ENCODE assay signal across 8 cellular contexts in the genomic region with DNA sequence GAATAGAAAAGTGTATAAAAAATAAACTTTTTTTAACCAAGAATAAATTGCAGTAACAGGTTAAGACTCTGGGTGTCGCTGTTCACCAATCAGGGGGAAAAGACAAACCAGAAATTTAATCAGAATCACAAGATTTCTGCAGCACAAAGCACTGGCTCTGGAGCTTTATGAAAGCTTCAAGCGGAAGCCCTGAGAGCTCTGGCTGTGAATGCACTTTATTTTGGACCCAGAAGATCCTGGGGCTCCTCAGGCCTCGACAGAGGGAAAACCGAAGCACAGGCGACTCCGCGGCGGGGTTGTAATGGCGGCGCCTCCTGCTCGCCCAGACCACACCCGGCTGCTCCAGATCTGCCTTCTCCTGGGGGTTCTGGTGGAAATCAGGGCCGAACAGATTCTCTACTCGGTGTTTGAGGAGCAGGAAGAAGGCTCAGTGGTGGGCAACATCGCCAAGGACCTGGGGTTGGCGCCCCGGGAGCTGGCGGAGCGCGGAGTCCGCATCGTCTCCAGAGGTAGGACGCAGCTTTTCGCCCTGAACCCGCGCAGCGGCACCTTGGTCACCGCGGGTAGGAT. TPM values are rescaled to one million over a fixed set of nuclear protein-coding genes. Genes with fewer than 3 reads are reported as not detected.
A peak's percentile ranks its signal among the peaks of the same experiment; 100 is the strongest.
DNase-seq lines count a peak whose midpoint lies in the region; ATAC-seq and TF ChIP-seq lines count a peak whose summit lies in the region.

PCDHGA4 (plus strand) TSS at position 122 of the 570 bp plus-strand sequence; CDS start at position 209, 87 bp downstream.

- ATAC-seq in naive B cell (ENCODE audit: low read depth in 2 of 2), result no peak

- peaks cover 0 to 6% (median 3%) of the 10 kb centered on the region in 4 donors for H3K4me1 Mint-ChIP-seq in CD4-positive, alpha-beta memory T cell
- peaks cover 0 to 3% (median 3%) of the 10 kb centered on the region in 3 donors for H3K4me1 Mint-ChIP-seq in naive B cell

- no peak for TF ChIP-seq POLR2A in lower leg skin (IDR thresholded peaks at IDR 0.05)

- H3K27me3 Mint-ChIP-seq in CD4-positive, alpha-beta memory T cell, result peaks cover 41 to 44% of the 10 kb centered on the region in 2 donors
- peaks cover 60 to 90% (median 78%) of the 10 kb centered on the region in 3 donors for H3K27me3 Mint-ChIP-seq in naive B cell

- intact Hi-C loops in CD4-positive, alpha-beta memory T cell (cut with micrococcal nuclease), result loop anchor here (10.0 kb wide), 1 partner anchor 200 kb away; no protein-coding TSS in a partner anchor
- intact Hi-C loops in lower leg skin (cut with DNase I; ENCODE audit: low total_unique reads), result no loop called here

- H3K9me3 Mint-ChIP-seq in CD4-positive, alpha-beta memory T cell, result peaks cover 0 to 65% (median 47%) of the 10 kb centered on the region in 8 donors
- H3K9me3 Mint-ChIP-seq in naive B cell, result peaks cover 19 to 70% (median 41%) of the 10 kb centered on the region in 7 donors

- POLR2A ChIA-PET in CD4-positive, alpha-beta memory T cell (lab: Charles Lee; ENCODE audit: partially characterized antibody), result no interaction called here

- peak within 1 kb of the TSS in 7 of 8 donors; percentile 33 to 58 (median 46) for H3K4me3 Mint-ChIP-seq in CD4-positive, alpha-beta memory T cell
- peak within 1 kb of the TSS in 5 of 8 donors; percentile 12 to 81 (median 28) for H3K4me3 Mint-ChIP-seq in naive B cell

- H3K36me3 ChIP-seq in CD4-positive, alpha-beta memory T cell (ENCODE audit: insufficient read depth, low read length), result no peaks in the 10 kb centered on the region

- CTCF ChIA-PET in CD4-positive, alpha-beta memory T cell (lab: Charles Lee; ENCODE audit: partially characterized antibody), result interaction anchor here (1.7 to 2.2 kb wide), 2 partner anchors 15 to 209 kb away, joined by 5 read pairs; partner anchors contain the start of gene PCDHGB3

- H3K4me1 ChIP-seq in CD4-positive, alpha-beta memory T cell (ENCODE audit: insufficient read depth, low read length), result no peaks in the 10 kb centered on the region

- TF ChIP-seq CTCF in cardiac fibroblast (IDR thresholded peaks at IDR 0.05; ENCODE audit: low read depth, low read length) (peak; percentile 56), lower leg skin (IDR thresholded peaks at IDR 0.05) (no peak)

- TF ChIP-seq EP300 in Ishikawa (IDR thresholded peaks at IDR 0.05; ENCODE audit: borderline replicate concordance), result no peak

- no peak within 1 kb of the TSS for H3K27ac ChIP-seq in CD4-positive, alpha-beta memory T cell (ENCODE audit: low read depth, low read length)

- no peak within 1 kb of the TSS for H3K4me3 ChIP-seq in CD4-positive, alpha-beta memory T cell (ENCODE audit: low read length in 2 of 2)
- H3K4me3 ChIP-seq in cardiac fibroblast (replicated peaks in 1 of 2; ENCODE audit: low read depth in 2 of 2, low read length in 2 of 2), result peak within 1 kb of the TSS; percentile 33 to 52
- no peak within 1 kb of the TSS for H3K4me3 ChIP-seq in lower leg skin (ENCODE audit: low read depth, poor library complexity, severe bottlenecking)

- no peak within 1 kb of the TSS for H3K27ac Mint-ChIP-seq in CD4-positive, alpha-beta memory T cell
- no peak within 1 kb of the TSS for H3K27ac Mint-ChIP-seq in naive B cell

- DNase-seq in CD4-positive, alpha-beta memory T cell, result peak in 1 of 5 donors; percentile 17
- peak; percentile 31 to 50 for DNase-seq in cardiac fibroblast (ENCODE audit: low read depth in 2 of 2)
- no peak for DNase-seq in naive B cell
- DNase-seq in NCI-H526 (lab: John Stamatoyannopoulos, UW), result no peak
- no peak for DNase-seq in AG20443 (ENCODE audit: low spot score)
- no peak for DNase-seq in lower leg skin (ENCODE audit: low spot score in 2 of 2)
- no peak for DNase-seq in LoVo (ENCODE audit: low spot score)

- H3K9me3 ChIP-seq in CD4-positive, alpha-beta memory T cell (ENCODE audit: control insufficient read depth in 1 of 2, low read length in 2 of 2), result no peaks in the 10 kb centered on the region

- 17 to 21% methylated on average over 18 to 28 of the region's 29 CpGs for WGBS in lower leg skin, 2 donors

- H3K27me3 ChIP-seq in CD4-positive, alpha-beta memory T cell (ENCODE audit: insufficient read depth, low read length), result peaks cover 11% of the 10 kb centered on the region

- peaks cover 4 to 8% of the 10 kb centered on the region in 2 donors for H3K36me3 Mint-ChIP-seq in CD4-positive, alpha-beta memory T cell
- peaks cover 9 to 49% of the 10 kb centered on the region in 2 donors for H3K36me3 Mint-ChIP-seq in naive B cell

- TF ChIP-seq RAD21 in Ishikawa (IDR thresholded peaks at IDR 0.05; ENCODE audit: low read depth), result peak; percentile 22; the same call in 1 of the 2 replicates

TF ChIP-seq in Ishikawa, 13 proteins besides CTCF, POLR2A, EP300 and RAD21:
- TF ChIP-seq CREB1 (IDR thresholded peaks at IDR 0.05; ENCODE audit: low read depth), result no peak
- TF ChIP-seq MAX (IDR thresholded peaks at IDR 0.05), result no peak

RNA-seq across cellular contexts. Expression of gene PCDHGA4, which starts in this region (rescaled TPM):
- total RNA-seq in CD4-positive, alpha-beta memory T cell, result under 1 TPM in 1 of 2 experiments, not detected in 1; 0.47 TPM
- not detected for polyA plus RNA-seq in CD4-positive, alpha-beta memory T cell
- under 1 TPM in 2 of 6 donors, not detected in 4; 0.14 to 0.16 TPM for polyA plus RNA-seq in naive B cell (ENCODE audit: low read depth in 6 of 6)
- total RNA-seq in lower leg skin, result 1 to 10 TPM in 3 of 4 donors, under 1 TPM in 1; 0.25 to 4.3 (median 2.4) TPM

Comparison
In these comparisons a context has a peak if more than half of its experiments do, and no peak if none do; other contexts are left out.
1. DNase-seq: peak in cardiac fibroblast (2 of 2); none in naive B cell (single experiment), NCI-H526 (0 of 2), AG20443 (single experiment), lower leg skin (0 of 2) and LoVo (single experiment).
2. H3K4me3 ChIP-seq: peak in cardiac fibroblast (2 of 2); none in CD4-positive, alpha-beta memory T cell (0 of 2) and lower leg skin (single experiment).